31 cellular contexts compared by ENCODE assay signal in the genomic region with DNA sequence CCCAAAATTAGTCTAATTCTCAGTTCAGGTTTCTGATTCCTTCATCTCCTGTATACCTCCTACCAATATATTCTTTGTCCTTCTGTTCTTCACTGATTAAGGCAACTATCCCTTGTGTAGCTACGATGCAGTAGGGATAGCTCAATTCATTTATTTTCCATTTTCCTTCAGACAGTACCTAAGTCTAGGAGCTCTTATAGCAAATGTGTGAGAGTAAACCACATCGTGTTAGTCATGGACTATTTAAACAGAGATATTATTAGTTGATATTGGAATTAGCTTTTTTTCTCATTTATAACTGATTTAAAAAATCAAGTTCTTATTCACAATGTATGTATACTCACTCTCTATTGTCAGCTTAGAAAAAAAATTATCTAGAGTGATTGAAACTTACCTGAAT.
"Had no signal": no experiment of that assay in that cellular context is flagged by ENCODE, and none has a peak within 500 bp of the region (broad histone marks: within the 10 kb centered on the region; RNA-seq: fewer than 3 reads in every experiment).

No MANE protein-coding gene starts in this region.

- H3K27me3 ChIP-seq: neutrophil, pancreas, right lobe of liver, sigmoid colon, spleen, suprapubic skin, testis, tibial artery, transverse colon, upper lobe of right lung, uterus had no signal

- H3K27ac Mint-ChIP-seq: naive thymus-derived CD8-positive, alpha-beta T cell; natural killer cell treated with Interleukin-12 subunit alpha and Interleukin-12 subunit beta and Interleukin-15 and Interleukin-18, amount 100 ng/mL, for 72 hours; nephron progenitor cell; stimulated activated memory B cell treated with anti-CD40 and anti-IgM and Interleukin-4, amounts not matched to agents 10 μg/mL and 1 μg/mL and 100 μg/mL, for 72 hours; stimulated activated naive CD8-positive, alpha-beta T cell treated with anti-CD3 and anti-CD28 coated beads, Interleukin-15, amount 100 ng/mL, for 72 hours; type B pancreatic cell had no signal

- H3K36me3 ChIP-seq: neutrophil, pancreas, prostate gland, right lobe of liver, sigmoid colon, spleen, suprapubic skin, tibial artery, transverse colon, upper lobe of right lung, uterus had no signal

- FAIRE-seq: pancreas had no signal

- H3K36me3 Mint-ChIP-seq: natural killer cell treated with Interleukin-12 subunit alpha and Interleukin-12 subunit beta and Interleukin-15 and Interleukin-18, amount 100 ng/mL, for 72 hours; stimulated activated memory B cell treated with anti-CD40 and anti-IgM and Interleukin-4, amounts not matched to agents 10 μg/mL and 1 μg/mL and 100 μg/mL, for 72 hours; type B pancreatic cell had no signal

- H3K9me3 ChIP-seq: neutrophil, pancreas, prostate gland, right lobe of liver, sigmoid colon, suprapubic skin, testis, tibial artery, upper lobe of right lung, uterus had no signal

- H3K4me1 Mint-ChIP-seq: naive thymus-derived CD8-positive, alpha-beta T cell; nephron progenitor cell; neural crest cell; stimulated activated memory B cell treated with anti-CD40 and anti-IgM and Interleukin-4, amounts not matched to agents 10 μg/mL and 1 μg/mL and 100 μg/mL, for 72 hours; stimulated activated naive CD8-positive, alpha-beta T cell treated with anti-CD3 and anti-CD28 coated beads, Interleukin-15, amount 100 ng/mL, for 72 hours had no signal

- ATAC-seq: naive thymus-derived CD8-positive, alpha-beta T cell; natural killer cell treated with Interleukin-12 subunit alpha and Interleukin-12 subunit beta and Interleukin-15 and Interleukin-18, amount 100 ng/mL, for 72 hours; pancreas; right cardiac atrium; right lobe of liver; stimulated activated memory B cell treated with anti-CD40 and anti-IgM and Interleukin-4, amounts not matched to agents 10 μg/mL and 1 μg/mL and 100 μg/mL, for 72 hours; stimulated activated naive CD8-positive, alpha-beta T cell treated with anti-CD3 and anti-CD28 coated beads, Interleukin-15, amount 100 ng/mL, for 72 hours; stimulated activated naive CD8-positive, alpha-beta T cell treated with anti-CD3 and anti-CD28 coated beads, Interleukin-15, Interleukin-2, amounts not matched to agents 100 U/mL and 50 U/mL, for 24 hours; upper lobe of right lung had no signal

- DNase-seq: naive thymus-derived CD8-positive, alpha-beta T cell; nephron progenitor cell; nucleus accumbens; pancreas; right cardiac atrium; right lobe of liver; sigmoid colon; spleen; stimulated activated CD4-positive, alpha-beta T cell treated with anti-CD3 and anti-CD28 coated beads, Interleukin-12 subunit alpha, Interleukin-12 subunit beta, amount 100 ng/mL, for 4 hours; stimulated activated CD4-positive, alpha-beta T cell treated with anti-CD3 and anti-CD28 coated beads, Interleukin-1b, Interleukin-23, amount 100 ng/mL, for 48 hours; stimulated activated CD4-positive, alpha-beta T cell treated with anti-CD3 and anti-CD28 coated beads, Interleukin-4, amount 100 ng/mL, for 1 hour; stimulated activated CD4-positive, alpha-beta T cell treated with anti-CD3 and anti-CD28 coated beads, Interleukin-4, amount 100 ng/mL, for 4 hours; stimulated activated CD8-positive, alpha-beta memory T cell treated with anti-CD3 and anti-CD28 coated beads, Interleukin-4, amount 100 ng/mL, for 48 hours; stimulated activated naive CD4-positive, alpha-beta T cell; stimulated activated naive CD8-positive, alpha-beta T cell treated with anti-CD3 and anti-CD28 coated beads, Interleukin-15, amount 100 ng/mL, for 72 hours; stimulated activated naive CD8-positive, alpha-beta T cell treated with anti-CD3 and anti-CD28 coated beads, Interleukin-15, Interleukin-2, amounts not matched to agents 100 U/mL and 50 U/mL, for 24 hours; substantia nigra; testis; tibial artery; transverse colon; upper lobe of right lung; uterus had no signal

- H3K4me3 ChIP-seq: pancreas, prostate gland, right lobe of liver, sigmoid colon, skin epidermis, smooth muscle cell, spleen, suprapubic skin, testis, tibial artery, transverse colon, upper lobe of right lung, uterus had no signal

- H3K27ac ChIP-seq: neutrophil, pancreas, prostate gland, right lobe of liver, sigmoid colon, skin epidermis, spleen, suprapubic skin, testis, tibial artery, transverse colon, upper lobe of right lung, uterus had no signal

- H3K9me3 Mint-ChIP-seq: neural crest cell; stimulated activated naive CD8-positive, alpha-beta T cell treated with anti-CD3 and anti-CD28 coated beads, Interleukin-15, amount 100 ng/mL, for 72 hours; type B pancreatic cell had no signal

- H3K4me3 Mint-ChIP-seq: naive thymus-derived CD8-positive, alpha-beta T cell; natural killer cell treated with Interleukin-12 subunit alpha and Interleukin-12 subunit beta and Interleukin-15 and Interleukin-18, amount 100 ng/mL, for 72 hours; nephron progenitor cell; neural crest cell; stimulated activated memory B cell treated with anti-CD40 and anti-IgM and Interleukin-4, amounts not matched to agents 10 μg/mL and 1 μg/mL and 100 μg/mL, for 72 hours; stimulated activated naive CD8-positive, alpha-beta T cell treated with anti-CD3 and anti-CD28 coated beads, Interleukin-15, amount 100 ng/mL, for 72 hours; type B pancreatic cell had no signal

- H3K4me1 ChIP-seq: pancreas, prostate gland, right lobe of liver, sigmoid colon, spleen, suprapubic skin, testis, tibial artery, transverse colon, upper lobe of right lung, uterus had no signal

- H3K4me2 ChIP-seq: smooth muscle cell had no signal

- H3K27me3 Mint-ChIP-seq: naive thymus-derived CD8-positive, alpha-beta T cell; natural killer cell treated with Interleukin-12 subunit alpha and Interleukin-12 subunit beta and Interleukin-15 and Interleukin-18, amount 100 ng/mL, for 72 hours; stimulated activated memory B cell treated with anti-CD40 and anti-IgM and Interleukin-4, amounts not matched to agents 10 μg/mL and 1 μg/mL and 100 μg/mL, for 72 hours; stimulated activated naive CD8-positive, alpha-beta T cell treated with anti-CD3 and anti-CD28 coated beads, Interleukin-15, amount 100 ng/mL, for 72 hours; type B pancreatic cell had no signal
